In the genomic region with DNA sequence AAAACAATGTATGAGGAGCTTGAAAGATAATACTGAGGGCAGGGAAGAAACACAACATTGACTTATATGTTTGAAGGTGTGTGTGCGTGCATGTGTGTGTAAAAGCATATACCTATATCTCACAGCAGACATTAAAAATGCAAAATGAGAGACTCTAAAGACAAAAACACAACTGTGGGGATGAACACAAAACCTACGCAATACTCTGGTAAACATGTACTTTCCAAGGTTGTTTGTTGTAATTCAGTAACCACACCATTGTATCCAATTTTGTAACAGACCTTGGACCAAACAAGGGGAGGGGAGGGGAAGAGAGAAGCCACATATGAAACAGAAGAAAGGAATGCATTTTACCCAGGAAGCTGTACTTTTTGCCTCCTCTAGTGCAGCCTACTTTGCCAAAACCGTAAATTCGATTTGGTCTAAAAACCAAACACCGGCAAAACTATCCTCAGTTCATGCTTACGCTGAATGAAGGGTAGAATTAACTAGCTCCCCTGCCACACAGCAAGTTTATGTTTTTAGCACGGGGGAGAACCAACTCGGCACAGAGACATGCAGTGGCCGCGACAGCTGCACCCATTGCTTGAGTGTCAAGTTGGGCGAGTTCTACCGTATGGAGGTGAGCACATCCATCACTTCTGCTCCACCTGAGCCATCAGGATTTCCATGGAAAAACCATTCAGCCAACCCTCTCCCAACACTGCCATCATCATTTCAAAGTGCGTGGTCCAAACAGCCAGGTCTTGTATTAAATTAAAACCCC, we compare ENCODE assay signal across 14 cellular contexts. TPM values are rescaled to one million over a fixed set of nuclear protein-coding genes. Genes with fewer than 3 reads are reported as not detected.
A peak's percentile ranks its signal among the peaks of the same experiment; 100 is the strongest.
DNase-seq lines count a peak whose midpoint lies in the region; ATAC-seq and TF ChIP-seq lines count a peak whose summit lies in the region.
"Had no signal": no experiment of that assay in that cellular context is flagged by ENCODE, and none has a peak within 500 bp of the region (broad histone marks: within the 10 kb centered on the region; RNA-seq: fewer than 3 reads in every experiment).

No MANE protein-coding gene starts in this region.

- no peak for TF ChIP-seq CTCF in IMR-90 (conservative IDR thresholded peaks at IDR 0.05; ENCODE audit: low read depth, low read length)
- TF ChIP-seq CTCF in cardiac fibroblast (IDR thresholded peaks at IDR 0.05; ENCODE audit: low read depth, low read length), result no peak

- H3K14ac ChIP-seq in IMR-90 (replicated peaks; ENCODE audit: low read depth, low read length), result peak overlapping the region; percentile 37; the same call in 1 of the 2 replicates
- peak overlapping the region in 1 of 2 experiments; percentile 28 for H3K14ac ChIP-seq in mesenchymal stem cell (ENCODE audit: low read length in 2 of 2)

- dilution Hi-C loops in IMR-90 (cut with HindIII; ENCODE audit: low sequenced_read_pairs, unreplicated experiment), result no loop called here

- BruUV-seq in IMR-90 (replicated peaks; lab: Mats Ljungman, UMichigan), result no TSS peak

- POLR2A ChIA-PET in IMR-90 (lab: Charles Lee; ENCODE audit: unreplicated experiment), result interaction anchor here (1.0 kb wide), 1 partner anchor 19 kb away, joined by 3 read pairs; no protein-coding TSS in a partner anchor

- peak overlapping the region; percentile 77 for H2AK5ac ChIP-seq in IMR-90 (ENCODE audit: low read depth, low read length)
- H2AK5ac ChIP-seq in mesenchymal stem cell (ENCODE audit: low read length, severe bottlenecking), result peak overlapping the region; percentile 58

- no peak overlapping the region for H2BK5ac ChIP-seq in IMR-90 (ENCODE audit: low read depth, low read length, poor library complexity, severe bottlenecking)
- no peak overlapping the region for H2BK5ac ChIP-seq in mesenchymal stem cell (ENCODE audit: low read depth, low read length, poor library complexity, severe bottlenecking)

- DNase-seq in A172 (ENCODE audit: low spot score), result peak; percentile 51
- peak; percentile 40 for DNase-seq in IMR-90
- peak; percentile 62 to 68 for DNase-seq in cardiac fibroblast (ENCODE audit: low read depth in 2 of 2)
- DNase-seq in mesenchymal stem cell, result peak; percentile 84
- DNase-seq in SKM-1 treated with dmso at 0.1 percent for 144 hours (lab: John Stamatoyannopoulos, UW; ENCODE audit: unreplicated experiment), result no peak
- no peak for DNase-seq in NCI-H2171 (lab: John Stamatoyannopoulos, UW)
- DNase-seq in cerebellum (ENCODE audit: low spot score), result no peak
- no peak for DNase-seq in HuH-7.5 (ENCODE audit: low spot score)
- DNase-seq: activated naive CD4-positive, alpha-beta T cell treated with anti-CD3 and anti-CD28 coated beads, Interleukin-2, amount 50 U/mL, for 16 hours; dorsolateral prefrontal cortex; hippocampal formation; NCI-H446; Peyer's patch; thyroid gland had no signal

- H3K18ac ChIP-seq in IMR-90 (ENCODE audit: low read depth, low read length) (no peak overlapping the region), mesenchymal stem cell (ENCODE audit: low read depth in 1 of 2, low read length in 2 of 2) (peak overlapping the region; percentile 83 to 98)

- no peak for TF ChIP-seq POLR2A in IMR-90 (IDR thresholded peaks at IDR 0.05; ENCODE audit: low read depth, low read length)

- no peaks in the 10 kb centered on the region for H3K27me3 ChIP-seq in IMR-90 (ENCODE audit: control insufficient read depth, insufficient read depth, low read length)
- H3K27me3 ChIP-seq in mesenchymal stem cell (ENCODE audit: control insufficient read depth in 1 of 2, insufficient read depth in 1 of 2, low read length in 2 of 2), result no peaks in the 10 kb centered on the region
- H3K27me3 ChIP-seq: dorsolateral prefrontal cortex, Peyer's patch, thyroid gland had no signal

- no peak overlapping the region for H3K4me3 ChIP-seq in IMR-90 (ENCODE audit: insufficient read depth, low read depth, low read length)
- no peak overlapping the region for H3K4me3 ChIP-seq in cardiac fibroblast (replicated peaks in 1 of 2; ENCODE audit: low read depth in 2 of 2, low read length in 2 of 2)
- H3K4me3 ChIP-seq in mesenchymal stem cell (ENCODE audit: insufficient read depth in 1 of 2, low read depth in 1 of 2, low read length in 2 of 2), result no peak overlapping the region
- H3K4me3 ChIP-seq: dorsolateral prefrontal cortex, Peyer's patch, thyroid gland had no signal

- no peak overlapping the region for H2BK15ac ChIP-seq in IMR-90 (ENCODE audit: low read depth, low read length)
- no peak overlapping the region for H2BK15ac ChIP-seq in mesenchymal stem cell (ENCODE audit: low read depth, poor library complexity, severe bottlenecking)

- H2BK120ac ChIP-seq in IMR-90 (ENCODE audit: low read depth, low read length) (no peak overlapping the region), mesenchymal stem cell (ENCODE audit: low read depth, low read length) (no peak overlapping the region)

- H4K5ac ChIP-seq in IMR-90 (ENCODE audit: low read depth, low read length), result no peak overlapping the region

- H2AFZ ChIP-seq in IMR-90 (replicated peaks; ENCODE audit: low read length, poor library complexity), result peak overlapping the region; percentile 18
- H2AFZ ChIP-seq in mesenchymal stem cell (ENCODE audit: low read depth, low read length), result no peak overlapping the region

- in situ Hi-C loops in IMR-90 (cut with MboI; ENCODE audit: low sequenced_read_pairs), result no loop called here

- H3K36me3 ChIP-seq in IMR-90 (ENCODE audit: control insufficient read depth, insufficient read depth, low read length), result no peaks in the 10 kb centered on the region
- no peaks in the 10 kb centered on the region for H3K36me3 ChIP-seq in mesenchymal stem cell (ENCODE audit: control insufficient read depth in 1 of 2, insufficient read depth in 2 of 2, low read depth in 1 of 2, low read length in 2 of 2)
- H3K36me3 ChIP-seq: Peyer's patch, thyroid gland had no signal

- H2BK20ac ChIP-seq in IMR-90 (ENCODE audit: low read depth, low read length), result no peak overlapping the region

- no peak overlapping the region for H4K8ac ChIP-seq in IMR-90 (ENCODE audit: low read depth in 2 of 2, low read length in 2 of 2)
- peak overlapping the region; percentile 57 for H4K8ac ChIP-seq in mesenchymal stem cell (ENCODE audit: low read length)

- H3K56ac ChIP-seq in IMR-90 (ENCODE audit: extremely low read depth, insufficient read depth, low read length), result no peak overlapping the region

- H3K4ac ChIP-seq in IMR-90 (ENCODE audit: low read depth, low read length) (peak overlapping the region; percentile 27; the same call in 1 of the 2 replicates), mesenchymal stem cell (ENCODE audit: low read depth in 1 of 2, low read length in 2 of 2) (peak overlapping the region in 1 of 2 experiments; percentile 83)

- peak overlapping the region; percentile 51 for H2AK9ac ChIP-seq in IMR-90 (replicated peaks; ENCODE audit: low read depth, low read length, poor library complexity)

- TF ChIP-seq RAD21 in IMR-90 (IDR thresholded peaks at IDR 0.05; ENCODE audit: low read length), result no peak

- no peak overlapping the region for H4K91ac ChIP-seq in IMR-90 (ENCODE audit: insufficient read depth, low read depth, low read length)
- H4K91ac ChIP-seq in mesenchymal stem cell (ENCODE audit: low read length), result peak overlapping the region; percentile 53

- CTCF ChIA-PET in IMR-90 (lab: Yijun Ruan, JAX), result no interaction called here

- WGBS in IMR-90 (ENCODE audit: extremely low coverage in 2 of 2, insufficient read length in 1 of 2), 2 experiments, result 98% methylated on average over 6 of the region's 13 CpGs; no CpG with 5 or more reads in 1 of the 2 experiments
- 77% methylated on average over 12 of the region's 13 CpGs for WGBS in mesenchymal stem cell

- H3K9me3 ChIP-seq in IMR-90 (ENCODE audit: control insufficient read depth, insufficient read depth, low read length), result no peaks in the 10 kb centered on the region
- H3K9me3 ChIP-seq in mesenchymal stem cell (ENCODE audit: control insufficient read depth, low read length), result no peaks in the 10 kb centered on the region
- H3K9me3 ChIP-seq: Peyer's patch, thyroid gland had no signal

- H2BK12ac ChIP-seq in mesenchymal stem cell (ENCODE audit: low read length in 2 of 2), result peak overlapping the region in 1 of 2 experiments; percentile 71

- H4K20me1 ChIP-seq in IMR-90 (ENCODE audit: insufficient read depth, low read length), result peaks cover 5% of the 10 kb centered on the region; the same call in 1 of the 2 replicates

- peaks cover 28 to 59% of the 10 kb centered on the region in 2 experiments for H3K79me1 ChIP-seq in IMR-90 (ENCODE audit: low read depth in 1 of 2, low read length in 2 of 2)
- H3K79me1 ChIP-seq in mesenchymal stem cell (replicated peaks; ENCODE audit: low read length, poor library complexity, severe bottlenecking), result peaks cover 37% of the 10 kb centered on the region

- H3K9ac ChIP-seq in IMR-90 (ENCODE audit: low read depth, low read length) (no peak overlapping the region), mesenchymal stem cell (ENCODE audit: low read length) (no peak overlapping the region)

- peaks cover 7% of the 10 kb centered on the region; the same call in 1 of the 2 replicates for H3K9me1 ChIP-seq in IMR-90 (ENCODE audit: insufficient read depth, low read length)

- H3K23ac ChIP-seq in IMR-90 (ENCODE audit: low read depth, low read length) (no peak overlapping the region; the same call in 1 of the 2 replicates), mesenchymal stem cell (ENCODE audit: low read length in 2 of 2) (no peak overlapping the region)

- H3K4me1 ChIP-seq in IMR-90 (ENCODE audit: control insufficient read depth, insufficient read depth, low read length) (peaks cover 9% of the 10 kb centered on the region), mesenchymal stem cell (ENCODE audit: control insufficient read depth, insufficient read depth, low read depth, low read length) (peaks cover 26% of the 10 kb centered on the region)

- no peak overlapping the region for H3K4me2 ChIP-seq in IMR-90 (ENCODE audit: low read depth, low read length)
- peak overlapping the region; percentile 45 for H3K4me2 ChIP-seq in mesenchymal stem cell (ENCODE audit: low read length, poor library complexity, severe bottlenecking)

- intact Hi-C loops in IMR-90 (cut with micrococcal nuclease), result no loop called here

- no peak overlapping the region for H3K27ac ChIP-seq in IMR-90 (ENCODE audit: insufficient read depth, low read length)
- peak overlapping the region; percentile 64 for H3K27ac ChIP-seq in mesenchymal stem cell (ENCODE audit: low read length, poor library complexity, severe bottlenecking)
- H3K27ac ChIP-seq: dorsolateral prefrontal cortex, thyroid gland had no signal

- 0 out of 2 replicates have a peak, but pooled peaks have one; percentile 42 for ATAC-seq in IMR-90 (ENCODE audit: low read depth)

TF ChIP-seq in IMR-90, 13 proteins besides CTCF, POLR2A, EP300 and RAD21 (continues in another document):
- no peak for TF ChIP-seq SMC3 (IDR thresholded peaks at IDR 0.05; ENCODE audit: low read depth, low read length)
- no peak for TF ChIP-seq MAFK (IDR thresholded peaks at IDR 0.05; ENCODE audit: low read depth, low read length)
- TF ChIP-seq CEBPB (IDR thresholded peaks at IDR 0.05; ENCODE audit: low read depth, low read length), result no peak

RNA-seq across cellular contexts. Expression of a gene that starts 50.0 kb away (rescaled TPM):
- total RNA-seq in A172 (2014; rRNA removed; shearing (Covaris generic)), result 1.8 and 2.7 TPM in 2 replicates
- 15.0 and 15.8 TPM in 2 replicates for total RNA-seq in IMR-90 (2012; rRNA removed)
- polyA plus RNA-seq in IMR-90 (2012; rRNA removed), result 6.2 and 6.7 TPM in 2 replicates
- polyA plus RNA-seq in IMR-90 (2012; cell fraction: cytosol; rRNA removed), result 2.9 and 3.3 TPM in 2 replicates
- 2.8 and 6.6 TPM in 2 replicates for polyA plus RNA-seq in IMR-90 (2012; cell fraction: nucleus; rRNA removed; ENCODE audit: low replicate concordance)
- 5.2 TPM for polyA plus RNA-seq in mesenchymal stem cell (2013, experiment 1 of 2)
- polyA plus RNA-seq in mesenchymal stem cell (2013, experiment 2 of 2), result 5.6 TPM
- total RNA-seq in cerebellum, result 1.7 TPM

Comparison
In these comparisons a context has a peak if more than half of its experiments do, and no peak if none do; other contexts are left out.
1. DNase-seq: peak in A172 (single experiment), IMR-90 (single experiment), cardiac fibroblast (2 of 2) and mesenchymal stem cell (single experiment); none in SKM-1 treated with dmso at 0.1 percent for 144 hours (single experiment), NCI-H2171 (single experiment), cerebellum (single experiment) and HuH-7.5 (single experiment).